Comparison of ENCODE assay signal across 9 cellular contexts in the genomic region with DNA sequence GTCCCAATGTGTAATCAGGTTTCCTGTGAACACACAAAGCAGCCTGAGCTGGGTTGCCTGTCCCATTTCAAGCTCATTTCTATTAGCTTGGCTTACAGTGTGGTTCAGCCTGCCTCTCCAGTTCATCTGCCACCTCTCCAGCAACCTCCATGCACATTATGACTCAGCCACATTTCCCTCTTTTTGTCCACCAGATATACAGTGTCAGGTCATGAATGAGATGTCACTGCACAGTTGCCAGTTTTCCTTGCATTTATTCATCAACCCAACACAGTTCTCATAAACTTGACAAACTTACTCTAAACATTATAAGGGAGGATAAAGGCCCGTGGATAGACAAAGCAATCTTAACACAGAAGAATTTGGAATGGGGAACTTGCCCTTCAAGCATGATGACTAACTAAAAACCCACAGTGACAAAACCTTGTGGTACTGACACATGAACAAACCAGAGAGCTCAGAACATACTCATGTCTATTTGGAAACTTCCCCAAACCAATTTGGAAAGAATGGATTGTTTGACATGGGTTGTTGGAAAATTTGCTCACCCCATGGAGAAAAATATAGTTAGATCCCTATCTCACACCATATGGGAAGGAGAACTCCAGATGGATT. TPM values are rescaled to one million over a fixed set of nuclear protein-coding genes. Genes with fewer than 3 reads are reported as not detected.
DNase-seq lines count a peak whose midpoint lies in the region; ATAC-seq and TF ChIP-seq lines count a peak whose summit lies in the region.
"Had no signal": no experiment of that assay in that cellular context is flagged by ENCODE, and none has a peak within 500 bp of the region (broad histone marks: within the 10 kb centered on the region; RNA-seq: fewer than 3 reads in every experiment).

No MANE protein-coding gene starts in this region.

- H3K27ac ChIP-seq in OCI-LY3 (ENCODE audit: low read length): no peak overlapping the region

- H3K9me3 ChIP-seq in OCI-LY3 (ENCODE audit: insufficient read depth, low read length): no peaks in the 10 kb centered on the region

- intact Hi-C loops in left cardiac atrium (cut with DNase I): no loop called here

- no peaks in the 10 kb centered on the region for H3K27me3 Mint-ChIP-seq in activated CD4-positive, alpha-beta T cell treated with anti-CD3 and anti-CD28 coated beads, Interleukin-2, amount 10 ng/mL, durations not matched to agents 7 days and 5 days
- no peaks in the 10 kb centered on the region for H3K27me3 Mint-ChIP-seq in stimulated activated memory B cell treated with anti-CD40 and anti-IgM and Interleukin-4, amounts not matched to agents 10 μg/mL and 1 μg/mL and 100 μg/mL, for 72 hours

- H3K36me3 ChIP-seq in OCI-LY3 (replicated peaks; ENCODE audit: low read depth, low read length): no peaks in the 10 kb centered on the region

- H3K4me3 ChIP-seq in OCI-LY3 (ENCODE audit: low read length): no peak overlapping the region
- no peak overlapping the region for H3K4me3 ChIP-seq in epithelial cell of esophagus (ENCODE audit: low read length)

- peaks cover 5% of the 10 kb centered on the region for H3K4me1 Mint-ChIP-seq in activated CD4-positive, alpha-beta T cell treated with anti-CD3 and anti-CD28 coated beads, Interleukin-2, amount 10 ng/mL, durations not matched to agents 7 days and 5 days
- peaks cover 14% of the 10 kb centered on the region for H3K4me1 Mint-ChIP-seq in stimulated activated memory B cell treated with anti-CD40 and anti-IgM and Interleukin-4, amounts not matched to agents 10 μg/mL and 1 μg/mL and 100 μg/mL, for 72 hours

- peak overlapping the region; percentile 60 for H3K27ac Mint-ChIP-seq in activated CD4-positive, alpha-beta T cell treated with anti-CD3 and anti-CD28 coated beads, Interleukin-2, amount 10 ng/mL, durations not matched to agents 7 days and 5 days
- H3K27ac Mint-ChIP-seq in stimulated activated memory B cell treated with anti-CD40 and anti-IgM and Interleukin-4, amounts not matched to agents 10 μg/mL and 1 μg/mL and 100 μg/mL, for 72 hours: no peak overlapping the region

- TF ChIP-seq CTCF in OCI-LY3 (IDR thresholded peaks at IDR 0.05; ENCODE audit: low read depth, low read length) (no peak), epithelial cell of esophagus (IDR thresholded peaks at IDR 0.05; ENCODE audit: insufficient read depth, low read depth, low read length, missing control alignments) (no peak)

- H3K9ac ChIP-seq in OCI-LY3 (ENCODE audit: low read length): no peak overlapping the region

- H3K4me3 Mint-ChIP-seq in activated CD4-positive, alpha-beta T cell treated with anti-CD3 and anti-CD28 coated beads, Interleukin-2, amount 10 ng/mL, durations not matched to agents 7 days and 5 days: no peak overlapping the region
- H3K4me3 Mint-ChIP-seq in stimulated activated memory B cell treated with anti-CD40 and anti-IgM and Interleukin-4, amounts not matched to agents 10 μg/mL and 1 μg/mL and 100 μg/mL, for 72 hours: peak overlapping the region; percentile 30

- CTCF ChIA-PET in activated CD4-positive, alpha-beta T cell treated with anti-CD3 and anti-CD28 coated beads, Interleukin-2, amount 10 ng/mL, durations not matched to agents 7 days and 5 days (lab: Charles Lee): interaction anchor here (0.8 to 6.0 kb wide), 24 partner anchors 9 to 230 kb away, joined by 3 to 47 read pairs (median 4); a partner anchor contains a TSS

- H3K4me1 ChIP-seq in OCI-LY3 (ENCODE audit: low read length): peaks cover 64% of the 10 kb centered on the region

- H3K9me3 Mint-ChIP-seq in activated CD4-positive, alpha-beta T cell treated with anti-CD3 and anti-CD28 coated beads, Interleukin-2, amount 10 ng/mL, durations not matched to agents 7 days and 5 days: no peaks in the 10 kb centered on the region
- no peaks in the 10 kb centered on the region for H3K9me3 Mint-ChIP-seq in stimulated activated memory B cell treated with anti-CD40 and anti-IgM and Interleukin-4, amounts not matched to agents 10 μg/mL and 1 μg/mL and 100 μg/mL, for 72 hours

- H3K36me3 Mint-ChIP-seq in activated CD4-positive, alpha-beta T cell treated with anti-CD3 and anti-CD28 coated beads, Interleukin-2, amount 10 ng/mL, durations not matched to agents 7 days and 5 days (ENCODE audit: low read depth): peaks cover 2% of the 10 kb centered on the region
- no peaks in the 10 kb centered on the region for H3K36me3 Mint-ChIP-seq in stimulated activated memory B cell treated with anti-CD40 and anti-IgM and Interleukin-4, amounts not matched to agents 10 μg/mL and 1 μg/mL and 100 μg/mL, for 72 hours

- POLR2A ChIA-PET in activated CD4-positive, alpha-beta T cell treated with anti-CD3 and anti-CD28 coated beads, Interleukin-2, amount 10 ng/mL, durations not matched to agents 7 days and 5 days (lab: Charles Lee): interaction anchor here (0.8 kb wide), 1 partner anchor 45 kb away, joined by 8 read pairs; no protein-coding TSS in a partner anchor

- no peak for DNase-seq in activated CD4-positive, alpha-beta T cell treated with anti-CD3 and anti-CD28 coated beads, Interleukin-2, amount 10 ng/mL, durations not matched to agents 7 days and 5 days
- no peak for DNase-seq in activated CD4-positive, alpha-beta T cell treated with anti-CD3 and anti-CD28 coated beads, Interleukin-2, amount 50 U/mL, for 4 hours
- DNase-seq in epithelial cell of esophagus (ENCODE audit: low read depth): peak; percentile 86
- DNase-seq in amygdala (lab: John Stamatoyannopoulos, UW): no peak
- no peak for DNase-seq in left cardiac atrium
- DNase-seq: activated effector memory CD4-positive, alpha-beta T cell treated with anti-CD3 and anti-CD28 coated beads, Interleukin-2, amount 50 U/mL, for 16 hours had no signal

- H4K20me1 ChIP-seq in OCI-LY3 (ENCODE audit: insufficient read depth, low read length): no peaks in the 10 kb centered on the region

- peak overlapping the region; percentile 85 for H3K4me2 ChIP-seq in OCI-LY3 (ENCODE audit: low read length)

- H3K79me2 ChIP-seq in OCI-LY3 (ENCODE audit: low read length): no peaks in the 10 kb centered on the region

- no peak overlapping the region for H2AFZ ChIP-seq in OCI-LY3 (ENCODE audit: low read depth, low read length)

- H3K27me3 ChIP-seq in OCI-LY3 (ENCODE audit: low read depth, low read length): no peaks in the 10 kb centered on the region

- ATAC-seq in stimulated activated memory B cell treated with anti-CD40 and anti-IgM and Interleukin-4, amounts not matched to agents 10 μg/mL and 1 μg/mL and 100 μg/mL, for 72 hours: peak; percentile 55
- ATAC-seq in GM21619 (IDR thresholded peaks at IDR 0.05; ENCODE audit: unreplicated experiment): no peak
- ATAC-seq in left cardiac atrium: no peak

RNA-seq across cellular contexts. Expression of a gene that starts 2.5 kb away (rescaled TPM):
- total RNA-seq in activated CD4-positive, alpha-beta T cell treated with anti-CD3 and anti-CD28 coated beads, Interleukin-2, amount 10 ng/mL, durations not matched to agents 7 days and 5 days: under 1 TPM; 0.22 to 0.27 TPM
- total RNA-seq in left cardiac atrium: 1 to 10 TPM; 2.4 to 3.8 TPM

RNA-seq across cellular contexts. Expression of a gene that starts 12.9 kb away (rescaled TPM):
- 10 to 100 TPM; 24.9 to 26.5 TPM for total RNA-seq in activated CD4-positive, alpha-beta T cell treated with anti-CD3 and anti-CD28 coated beads, Interleukin-2, amount 10 ng/mL, durations not matched to agents 7 days and 5 days
- total RNA-seq in left cardiac atrium: 10 to 100 TPM; 45.4 to 90.7 TPM
